1 cellular context compared by ENCODE assay signal in the genomic region with DNA sequence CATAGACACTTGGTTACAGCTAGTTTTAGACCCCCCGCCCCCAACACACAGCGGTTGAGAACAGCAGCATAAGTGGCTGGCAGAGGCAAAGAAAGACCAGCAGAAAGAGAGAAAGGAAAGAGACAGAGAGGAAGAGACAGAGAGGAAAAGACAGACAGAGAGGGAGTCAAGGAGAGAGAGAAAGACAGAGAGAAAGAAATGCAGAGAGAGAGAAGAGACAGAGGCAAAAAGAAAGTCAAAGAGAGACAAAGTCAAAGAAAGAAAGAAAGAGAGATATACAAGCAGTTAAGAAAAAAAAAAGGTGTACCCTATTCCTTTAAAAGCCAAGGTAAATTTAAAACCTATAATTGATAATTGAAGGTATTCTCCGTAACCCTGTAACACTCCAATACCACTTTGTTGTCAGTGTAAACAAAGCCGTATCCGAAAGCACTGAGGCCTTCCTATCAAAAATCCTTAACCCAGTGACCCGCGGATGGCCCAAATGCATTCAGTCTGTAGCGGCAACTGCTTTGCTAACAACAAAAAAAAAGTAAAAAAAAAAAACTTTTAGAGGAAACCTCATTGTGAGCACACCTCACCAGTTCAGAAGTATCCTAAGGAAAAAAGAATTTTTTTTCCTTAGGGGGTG.
TF ChIP-seq lines count a peak whose summit lies in the region.

No MANE protein-coding gene starts in this region.

TF ChIP-seq in GM23338, 12 proteins besides CTCF, POLR2A, EP300 and RAD21 (continued from another document):
- TF ChIP-seq, protein P1, sequence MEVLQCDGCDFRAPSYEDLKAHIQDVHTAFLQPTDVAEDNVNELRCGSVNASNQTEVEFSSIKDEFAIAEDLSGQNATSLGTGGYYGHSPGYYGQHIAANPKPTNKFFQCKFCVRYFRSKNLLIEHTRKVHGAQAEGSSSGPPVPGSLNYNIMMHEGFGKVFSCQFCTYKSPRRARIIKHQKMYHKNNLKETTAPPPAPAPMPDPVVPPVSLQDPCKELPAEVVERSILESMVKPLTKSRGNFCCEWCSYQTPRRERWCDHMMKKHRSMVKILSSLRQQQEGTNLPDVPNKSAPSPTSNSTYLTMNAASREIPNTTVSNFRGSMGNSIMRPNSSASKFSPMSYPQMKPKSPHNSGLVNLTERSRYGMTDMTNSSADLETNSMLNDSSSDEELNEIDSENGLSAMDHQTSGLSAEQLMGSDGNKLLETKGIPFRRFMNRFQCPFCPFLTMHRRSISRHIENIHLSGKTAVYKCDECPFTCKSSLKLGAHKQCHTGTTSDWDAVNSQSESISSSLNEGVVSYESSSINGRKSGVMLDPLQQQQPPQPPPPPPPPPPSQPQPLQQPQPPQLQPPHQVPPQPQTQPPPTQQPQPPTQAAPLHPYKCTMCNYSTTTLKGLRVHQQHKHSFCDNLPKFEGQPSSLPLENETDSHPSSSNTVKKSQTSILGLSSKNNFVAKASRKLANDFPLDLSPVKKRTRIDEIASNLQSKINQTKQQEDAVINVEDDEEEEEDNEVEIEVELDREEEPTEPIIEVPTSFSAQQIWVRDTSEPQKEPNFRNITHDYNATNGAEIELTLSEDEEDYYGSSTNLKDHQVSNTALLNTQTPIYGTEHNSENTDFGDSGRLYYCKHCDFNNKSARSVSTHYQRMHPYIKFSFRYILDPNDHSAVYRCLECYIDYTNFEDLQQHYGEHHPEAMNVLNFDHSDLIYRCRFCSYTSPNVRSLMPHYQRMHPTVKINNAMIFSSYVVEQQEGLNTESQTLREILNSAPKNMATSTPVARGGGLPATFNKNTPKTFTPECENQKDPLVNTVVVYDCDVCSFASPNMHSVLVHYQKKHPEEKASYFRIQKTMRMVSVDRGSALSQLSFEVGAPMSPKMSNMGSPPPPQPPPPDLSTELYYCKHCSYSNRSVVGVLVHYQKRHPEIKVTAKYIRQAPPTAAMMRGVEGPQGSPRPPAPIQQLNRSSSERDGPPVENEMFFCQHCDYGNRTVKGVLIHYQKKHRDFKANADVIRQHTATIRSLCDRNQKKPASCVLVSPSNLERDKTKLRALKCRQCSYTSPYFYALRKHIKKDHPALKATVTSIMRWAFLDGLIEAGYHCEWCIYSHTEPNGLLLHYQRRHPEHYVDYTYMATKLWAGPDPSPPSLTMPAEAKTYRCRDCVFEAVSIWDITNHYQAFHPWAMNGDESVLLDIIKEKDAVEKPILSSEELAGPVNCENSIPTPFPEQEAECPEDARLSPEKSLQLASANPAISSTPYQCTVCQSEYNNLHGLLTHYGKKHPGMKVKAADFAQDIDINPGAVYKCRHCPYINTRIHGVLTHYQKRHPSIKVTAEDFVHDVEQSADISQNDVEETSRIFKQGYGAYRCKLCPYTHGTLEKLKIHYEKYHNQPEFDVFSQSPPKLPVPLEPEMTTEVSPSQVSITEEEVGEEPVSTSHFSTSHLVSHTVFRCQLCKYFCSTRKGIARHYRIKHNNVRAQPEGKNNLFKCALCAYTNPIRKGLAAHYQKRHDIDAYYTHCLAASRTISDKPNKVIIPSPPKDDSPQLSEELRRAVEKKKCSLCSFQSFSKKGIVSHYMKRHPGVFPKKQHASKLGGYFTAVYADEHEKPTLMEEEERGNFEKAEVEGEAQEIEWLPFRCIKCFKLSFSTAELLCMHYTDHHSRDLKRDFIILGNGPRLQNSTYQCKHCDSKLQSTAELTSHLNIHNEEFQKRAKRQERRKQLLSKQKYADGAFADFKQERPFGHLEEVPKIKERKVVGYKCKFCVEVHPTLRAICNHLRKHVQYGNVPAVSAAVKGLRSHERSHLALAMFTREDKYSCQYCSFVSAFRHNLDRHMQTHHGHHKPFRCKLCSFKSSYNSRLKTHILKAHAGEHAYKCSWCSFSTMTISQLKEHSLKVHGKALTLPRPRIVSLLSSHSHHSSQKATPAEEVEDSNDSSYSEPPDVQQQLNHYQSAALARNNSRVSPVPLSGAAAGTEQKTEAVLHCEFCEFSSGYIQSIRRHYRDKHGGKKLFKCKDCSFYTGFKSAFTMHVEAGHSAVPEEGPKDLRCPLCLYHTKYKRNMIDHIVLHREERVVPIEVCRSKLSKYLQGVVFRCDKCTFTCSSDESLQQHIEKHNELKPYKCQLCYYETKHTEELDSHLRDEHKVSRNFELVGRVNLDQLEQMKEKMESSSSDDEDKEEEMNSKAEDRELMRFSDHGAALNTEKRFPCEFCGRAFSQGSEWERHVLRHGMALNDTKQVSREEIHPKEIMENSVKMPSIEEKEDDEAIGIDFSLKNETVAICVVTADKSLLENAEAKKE (CRISPR knock-in tag; IDR thresholded peaks at IDR 0.05), result no peak
